In the genomic region with DNA sequence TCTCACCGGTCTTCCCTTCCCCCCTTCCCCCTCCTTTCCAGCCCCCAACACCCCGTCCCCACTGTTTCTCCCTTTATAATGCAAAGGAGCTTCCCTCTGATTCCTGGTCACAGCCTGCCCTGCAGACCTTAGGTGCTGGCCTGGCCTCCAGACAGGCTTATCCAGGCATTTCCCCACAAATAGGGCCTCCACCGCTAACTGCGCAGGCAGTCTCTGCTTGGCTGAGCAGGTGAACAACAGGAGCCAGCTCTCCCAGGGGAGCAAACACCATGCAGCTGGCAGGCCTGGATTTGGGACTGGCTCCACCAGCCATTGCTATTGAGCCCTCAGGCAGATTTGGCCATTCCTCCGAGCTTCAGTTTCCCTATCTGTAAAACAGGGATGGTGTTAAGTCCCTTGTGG, we compare ENCODE assay signal across 12 cellular contexts. TPM values are rescaled to one million over a fixed set of nuclear protein-coding genes. Genes with fewer than 3 reads are reported as not detected.
DNase-seq lines count a peak whose midpoint lies in the region; ATAC-seq and TF ChIP-seq lines count a peak whose summit lies in the region.
"Had no signal": no experiment of that assay in that cellular context is flagged by ENCODE, and none has a peak within 500 bp of the region (broad histone marks: within the 10 kb centered on the region; RNA-seq: fewer than 3 reads in every experiment).

No MANE protein-coding gene starts in this region.

- no CpG with 5 or more reads among the region's 5 CpGs for WGBS in neuronal stem cell (ENCODE audit: extremely low coverage in 2 of 2, insufficient read length in 2 of 2, insufficient replicate concordance in 1 of 2), 2 donors

- peak; percentile 71 for DNase-seq in DMS53 (lab: John Stamatoyannopoulos, UW)
- DNase-seq in neuronal stem cell (ENCODE audit: low spot score), result no peak
- DNase-seq in stimulated activated naive CD4-positive, alpha-beta T cell treated with Interleukin-2 at 50 U/mL for 16 hours (lab: John Stamatoyannopoulos, UW), result no peak
- DNase-seq in amniotic stem cell (lab: John Stamatoyannopoulos, UW), result no peak
- no peak for DNase-seq in effector CD4-positive, alpha-beta T cell
- DNase-seq: activated CD4-positive, CD25-positive, alpha-beta regulatory T cell treated with anti-CD3 and anti-CD28 coated beads, Interleukin-2, amount 50 U/mL, for 72 hours; NCI-H446 treated with DMSO at 0.1 percent for 48 hours had no signal

- H3K14ac ChIP-seq in neuronal stem cell (ENCODE audit: low read length), result no peak overlapping the region

- no peaks in the 10 kb centered on the region for H3K9me3 ChIP-seq in neuronal stem cell (replicated peaks in 1 of 2; ENCODE audit: control insufficient read depth in 2 of 2, insufficient read depth in 1 of 2, low read depth in 1 of 2, low read length in 2 of 2)
- H3K9me3 ChIP-seq: neutrophil, SJSA1 had no signal

- H2AFZ ChIP-seq in neuronal stem cell (ENCODE audit: low read length), result peak overlapping the region; percentile 77

- H2BK12ac ChIP-seq in neuronal stem cell (ENCODE audit: low read length), result no peak overlapping the region

- no peaks in the 10 kb centered on the region for H3K79me1 ChIP-seq in neuronal stem cell (ENCODE audit: low read depth, low read length)

- peak overlapping the region; percentile 48 for H3K27ac ChIP-seq in cingulate gyrus (ENCODE audit: low read depth, low read length)
- no peak overlapping the region for H3K27ac ChIP-seq in neuronal stem cell (replicated peaks; ENCODE audit: low read length)
- H3K27ac ChIP-seq: neutrophil, SJSA1 had no signal

- TF ChIP-seq RAD21 in Ishikawa (IDR thresholded peaks at IDR 0.05; ENCODE audit: low read depth), result peak; percentile 16; the same call in 1 of the 2 replicates

- no peak for ATAC-seq in GM19397 (IDR thresholded peaks at IDR 0.05; ENCODE audit: unreplicated experiment)

- H3K4me1 ChIP-seq in neuronal stem cell (ENCODE audit: control insufficient read depth in 2 of 2, insufficient read depth in 1 of 2, low read depth in 1 of 2, low read length in 2 of 2), result peaks cover 16% of the 10 kb centered on the region in 2 donors
- H3K4me1 ChIP-seq: SJSA1 had no signal

- peak overlapping the region; percentile 50 for H2BK15ac ChIP-seq in neuronal stem cell (ENCODE audit: low read length)

- H2AK5ac ChIP-seq in neuronal stem cell (ENCODE audit: low read depth, low read length), result no peak overlapping the region

- no peaks in the 10 kb centered on the region for H3K36me3 ChIP-seq in neuronal stem cell (replicated peaks in 1 of 2; ENCODE audit: control insufficient read depth in 2 of 2, insufficient read depth in 2 of 2, low read length in 2 of 2)
- H3K36me3 ChIP-seq: neutrophil, SJSA1 had no signal

- no peak overlapping the region for H3K4ac ChIP-seq in neuronal stem cell (ENCODE audit: low read length)

- H3K27me3 ChIP-seq in neuronal stem cell (ENCODE audit: control insufficient read depth in 3 of 3, insufficient read depth in 3 of 3, low read depth in 1 of 3, low read length in 3 of 3), result peaks cover 0 to 11% (median 0%) of the 10 kb centered on the region in 3 experiments
- H3K27me3 ChIP-seq: SJSA1 had no signal

- no peak overlapping the region for H2BK5ac ChIP-seq in neuronal stem cell (ENCODE audit: low read length)

- H3K4me2 ChIP-seq in neuronal stem cell (ENCODE audit: insufficient read depth, low read length, poor library complexity, severe bottlenecking), result no peak overlapping the region

- H2BK120ac ChIP-seq in neuronal stem cell (ENCODE audit: low read depth, low read length), result no peak overlapping the region

- H4K91ac ChIP-seq in neuronal stem cell (ENCODE audit: low read depth, low read length, poor library complexity), result no peak overlapping the region

- TF ChIP-seq EP300 in Ishikawa (IDR thresholded peaks at IDR 0.05; ENCODE audit: borderline replicate concordance), result peak; percentile 90

- H4K8ac ChIP-seq in neuronal stem cell (ENCODE audit: low read depth, low read length), result no peak overlapping the region

- peak overlapping the region; percentile 49 for H3K18ac ChIP-seq in neuronal stem cell (ENCODE audit: low read length)

- H3K23ac ChIP-seq in neuronal stem cell (ENCODE audit: low read depth, low read length, poor library complexity), result no peak overlapping the region

- H3K4me3 ChIP-seq in neuronal stem cell (ENCODE audit: low read length in 2 of 2), result peak overlapping the region in 1 of 2 donors; percentile 3
- H3K4me3 ChIP-seq: SJSA1 had no signal

- no peak overlapping the region for H3K9ac ChIP-seq in neuronal stem cell (ENCODE audit: low read depth, low read length, poor library complexity)

TF ChIP-seq in Ishikawa, 13 proteins besides CTCF, POLR2A, EP300 and RAD21:
- TF ChIP-seq TEAD4 (IDR thresholded peaks at IDR 0.05) (peak; percentile 74), EGR1 (IDR thresholded peaks at IDR 0.05) (no peak), ZBTB7A (IDR thresholded peaks at IDR 0.05; ENCODE audit: low read depth) (0 out of 2 replicates have a peak, but pooled peaks have one; percentile 40), NFIC (IDR thresholded peaks at IDR 0.05) (peak; percentile 93), FOXM1 (IDR thresholded peaks at IDR 0.05; ENCODE audit: borderline replicate concordance, low read depth) (peak; percentile 80; the same call in 1 of the 2 replicates), CREB1 (IDR thresholded peaks at IDR 0.05; ENCODE audit: low read depth) (no peak), CEBPB (IDR thresholded peaks at IDR 0.05) (no peak; the same call in 1 of the 2 replicates), TCF12 (IDR thresholded peaks at IDR 0.05; ENCODE audit: low read depth) (peak; percentile 96), YY1 (IDR thresholded peaks at IDR 0.05; ENCODE audit: low read depth) (peak; percentile 63), TAF1 (IDR thresholded peaks at IDR 0.05; ENCODE audit: low read depth) (no peak)
- TF ChIP-seq, protein P1, sequence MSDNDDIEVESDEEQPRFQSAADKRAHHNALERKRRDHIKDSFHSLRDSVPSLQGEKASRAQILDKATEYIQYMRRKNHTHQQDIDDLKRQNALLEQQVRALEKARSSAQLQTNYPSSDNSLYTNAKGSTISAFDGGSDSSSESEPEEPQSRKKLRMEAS (IDR thresholded peaks at IDR 0.05), result peak; percentile 75; the same call in 1 of the 2 replicates
- TF ChIP-seq, protein P2, sequence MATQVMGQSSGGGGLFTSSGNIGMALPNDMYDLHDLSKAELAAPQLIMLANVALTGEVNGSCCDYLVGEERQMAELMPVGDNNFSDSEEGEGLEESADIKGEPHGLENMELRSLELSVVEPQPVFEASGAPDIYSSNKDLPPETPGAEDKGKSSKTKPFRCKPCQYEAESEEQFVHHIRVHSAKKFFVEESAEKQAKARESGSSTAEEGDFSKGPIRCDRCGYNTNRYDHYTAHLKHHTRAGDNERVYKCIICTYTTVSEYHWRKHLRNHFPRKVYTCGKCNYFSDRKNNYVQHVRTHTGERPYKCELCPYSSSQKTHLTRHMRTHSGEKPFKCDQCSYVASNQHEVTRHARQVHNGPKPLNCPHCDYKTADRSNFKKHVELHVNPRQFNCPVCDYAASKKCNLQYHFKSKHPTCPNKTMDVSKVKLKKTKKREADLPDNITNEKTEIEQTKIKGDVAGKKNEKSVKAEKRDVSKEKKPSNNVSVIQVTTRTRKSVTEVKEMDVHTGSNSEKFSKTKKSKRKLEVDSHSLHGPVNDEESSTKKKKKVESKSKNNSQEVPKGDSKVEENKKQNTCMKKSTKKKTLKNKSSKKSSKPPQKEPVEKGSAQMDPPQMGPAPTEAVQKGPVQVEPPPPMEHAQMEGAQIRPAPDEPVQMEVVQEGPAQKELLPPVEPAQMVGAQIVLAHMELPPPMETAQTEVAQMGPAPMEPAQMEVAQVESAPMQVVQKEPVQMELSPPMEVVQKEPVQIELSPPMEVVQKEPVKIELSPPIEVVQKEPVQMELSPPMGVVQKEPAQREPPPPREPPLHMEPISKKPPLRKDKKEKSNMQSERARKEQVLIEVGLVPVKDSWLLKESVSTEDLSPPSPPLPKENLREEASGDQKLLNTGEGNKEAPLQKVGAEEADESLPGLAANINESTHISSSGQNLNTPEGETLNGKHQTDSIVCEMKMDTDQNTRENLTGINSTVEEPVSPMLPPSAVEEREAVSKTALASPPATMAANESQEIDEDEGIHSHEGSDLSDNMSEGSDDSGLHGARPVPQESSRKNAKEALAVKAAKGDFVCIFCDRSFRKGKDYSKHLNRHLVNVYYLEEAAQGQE (IDR thresholded peaks at IDR 0.05; ENCODE audit: low read depth), result no peak
- TF ChIP-seq, protein P3, sequence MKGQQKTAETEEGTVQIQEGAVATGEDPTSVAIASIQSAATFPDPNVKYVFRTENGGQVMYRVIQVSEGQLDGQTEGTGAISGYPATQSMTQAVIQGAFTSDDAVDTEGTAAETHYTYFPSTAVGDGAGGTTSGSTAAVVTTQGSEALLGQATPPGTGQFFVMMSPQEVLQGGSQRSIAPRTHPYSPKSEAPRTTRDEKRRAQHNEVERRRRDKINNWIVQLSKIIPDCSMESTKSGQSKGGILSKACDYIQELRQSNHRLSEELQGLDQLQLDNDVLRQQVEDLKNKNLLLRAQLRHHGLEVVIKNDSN (IDR thresholded peaks at IDR 0.05), result no peak

RNA-seq across cellular contexts. Expression of a gene that starts 46.0 kb away (rescaled TPM):
- polyA plus RNA-seq in neuronal stem cell (2013, experiment 1 of 2), result 0.38 TPM
- polyA plus RNA-seq in neuronal stem cell (2013, experiment 2 of 2), result 0.18 TPM

RNA-seq across cellular contexts. Expression of a gene that starts 55.7 kb away (rescaled TPM):
- 16.4 TPM for polyA plus RNA-seq in neuronal stem cell (2013, experiment 1 of 2)
- 15.2 TPM for polyA plus RNA-seq in neuronal stem cell (2013, experiment 2 of 2)
